In the genomic region with DNA sequence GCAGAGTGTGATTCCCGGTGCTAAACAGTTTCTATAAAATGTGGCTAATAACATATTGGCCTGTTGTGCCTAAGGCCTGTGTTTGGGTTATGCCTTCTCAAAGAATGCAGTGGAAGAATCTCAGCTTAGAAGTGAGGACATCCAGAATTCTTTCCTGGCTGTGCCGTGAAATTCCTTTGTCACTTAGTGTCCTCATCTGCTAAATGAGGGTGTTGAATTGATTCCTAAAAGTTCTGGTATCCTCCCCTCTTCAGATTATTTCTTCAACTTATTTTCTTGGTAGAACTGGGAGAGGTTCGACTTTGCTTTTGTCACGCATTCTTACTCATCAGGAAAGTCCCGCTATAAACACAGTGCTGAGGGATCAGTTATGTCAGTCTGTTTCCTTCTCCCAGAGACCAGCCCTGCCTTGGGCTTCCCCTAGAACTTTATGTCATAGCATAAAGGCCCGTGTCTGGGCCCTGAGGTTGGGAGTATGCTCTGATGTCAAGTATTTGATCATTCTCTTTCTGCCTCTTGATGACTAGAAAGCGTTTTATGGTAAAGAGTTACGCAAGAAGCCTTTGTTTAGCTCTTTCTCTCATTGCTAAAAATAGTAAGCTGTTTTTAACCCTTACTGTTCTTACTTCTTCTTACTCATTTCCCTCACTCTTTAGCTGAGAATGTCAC, we compare ENCODE assay signal across 8 cellular contexts. TPM values are rescaled to one million over a fixed set of nuclear protein-coding genes. Genes with fewer than 3 reads are reported as not detected.
DNase-seq lines count a peak whose midpoint lies in the region; ATAC-seq lines count a peak whose summit lies in the region.

No MANE protein-coding gene starts in this region.

- peak; percentile 54 for DNase-seq in stimulated activated CD4-positive, alpha-beta T cell treated with anti-CD3 and anti-CD28 coated beads, Interleukin-15, amount 100 ng/mL, for 24 hours
- no peak for DNase-seq in stimulated activated CD4-positive, alpha-beta T cell treated with anti-CD3 and anti-CD28 coated beads, Interleukin-12 subunit alpha, Interleukin-12 subunit beta, amount 100 ng/mL, for 4 hours
- peak; percentile 50 for DNase-seq in T1000 (lab: John Stamatoyannopoulos, UW)
- DNase-seq in glomerular visceral epithelial cell (ENCODE audit: extremely low spot score), result peak; percentile 89
- no peak for DNase-seq in aorta
- no peak for DNase-seq in NCI-H2171 treated with DMSO at 0.1 percent for 48 hours (lab: John Stamatoyannopoulos, UW)
- no peak for DNase-seq in A172 (ENCODE audit: low spot score)

- H3K27ac ChIP-seq in aorta (ENCODE audit: low read depth in 1 of 2, low read length in 2 of 2), result no peak overlapping the region

- no peak overlapping the region for H3K4me3 ChIP-seq in aorta (ENCODE audit: low read length in 2 of 2)

- no peaks in the 10 kb centered on the region for H3K27me3 ChIP-seq in aorta (ENCODE audit: control insufficient read depth in 1 of 2, insufficient read depth in 2 of 2, low read length in 1 of 2)

- WGBS in aorta, 2 donors, result 56 to 58% methylated on average over 8 of the region's 8 CpGs

- H3K4me1 ChIP-seq in aorta (ENCODE audit: control insufficient read depth in 1 of 2, insufficient read depth in 2 of 2, low read length in 2 of 2), result no peaks in the 10 kb centered on the region

- H3K9me3 ChIP-seq in aorta (ENCODE audit: control insufficient read depth, low read length), result peaks cover 2% of the 10 kb centered on the region

- peaks cover 12% of the 10 kb centered on the region in 2 donors for H3K36me3 ChIP-seq in aorta (ENCODE audit: control insufficient read depth in 1 of 2, insufficient read depth in 2 of 2, low read length in 1 of 2)

- ATAC-seq in HG03060 (IDR thresholded peaks at IDR 0.05; ENCODE audit: low read depth, unreplicated experiment) (peak; percentile 38), aorta (ENCODE audit: low FRiP score) (no peak)

- intact Hi-C loops in aorta (cut with DNase I), result no loop called here

RNA-seq across cellular contexts. Expression of gene MTAP, which starts 29.5 kb away (rescaled TPM):
- 10 to 100 TPM; 28.5 to 41.1 TPM for total RNA-seq in aorta
- 10 to 100 TPM in 1 of 2 donors, 1 to 10 TPM in 1; 4.0 to 10.9 TPM for polyA plus RNA-seq in aorta
- not detected in 2 replicates for total RNA-seq in A172 (2014; rRNA removed; shearing (Covaris generic))

Comparison
In these comparisons a context has a peak if more than half of its experiments do, and no peak if none do; other contexts are left out.
1. DNase-seq: peak in stimulated activated CD4-positive, alpha-beta T cell treated with anti-CD3 and anti-CD28 coated beads, Interleukin-15, amount 100 ng/mL, for 24 hours (single experiment), T1000 (single experiment) and glomerular visceral epithelial cell (single experiment); none in stimulated activated CD4-positive, alpha-beta T cell treated with anti-CD3 and anti-CD28 coated beads, Interleukin-12 subunit alpha, Interleukin-12 subunit beta, amount 100 ng/mL, for 4 hours (single experiment), aorta (0 of 2), NCI-H2171 treated with DMSO at 0.1 percent for 48 hours (single experiment) and A172 (single experiment).
2. RNA of gene MTAP, which starts 29.5 kb away (total RNA-seq): 28.5 to 41.1 TPM in aorta; not detected in A172; every median in the first group is over 10 times any median in the second.